In genomic region chr9:75482566-75482965, GRCh38 we compare ENCODE assay signal across 28 cellular contexts.
DNase-seq lines count a peak whose midpoint lies in the region; ATAC-seq and TF ChIP-seq lines count a peak whose summit lies in the region.
"Had no signal": no experiment of that assay in that cellular context is flagged by ENCODE, and none has a peak within 500 bp of the region (broad histone marks: within the 10 kb centered on the region; RNA-seq: fewer than 3 reads in every experiment).

No MANE protein-coding gene starts in this region.

- no peak overlapping the region for H2BK120ac ChIP-seq in neuronal stem cell (ENCODE audit: low read depth, low read length)

- H3K79me2 ChIP-seq in mammary epithelial cell (ENCODE audit: insufficient read depth, low read length) (no peaks in the 10 kb centered on the region), OCI-LY1 (ENCODE audit: insufficient read depth, low read length) (no peaks in the 10 kb centered on the region), parathyroid adenoma (no peaks in the 10 kb centered on the region)

- no peak overlapping the region for H2AK5ac ChIP-seq in neuronal stem cell (ENCODE audit: low read depth, low read length)

- no peak overlapping the region for H3K14ac ChIP-seq in neuronal stem cell (ENCODE audit: low read length)

- no TSS peak for BruUV-seq in MCF 10A (replicated peaks; lab: Mats Ljungman, UMichigan)
- no TSS peak for BruUV-seq in mammary epithelial cell (replicated peaks; lab: Mats Ljungman, UMichigan)

- H3K9me2 ChIP-seq in OCI-LY1 (ENCODE audit: low read depth, low read length), result no peaks in the 10 kb centered on the region

- H2BK12ac ChIP-seq in neuronal stem cell (ENCODE audit: low read length), result no peak overlapping the region

- no peaks in the 10 kb centered on the region for H3F3A ChIP-seq in OCI-LY1 (ENCODE audit: insufficient read depth, low read length)

- no peak overlapping the region for H2BK15ac ChIP-seq in neuronal stem cell (ENCODE audit: low read length)

- no peak overlapping the region for H3K18ac ChIP-seq in neuronal stem cell (ENCODE audit: low read length)

- POLR2A ChIA-PET in MCF 10A (lab: Yijun Ruan, JAX), result no interaction called here

- no peak for ATAC-seq in GM21717 (IDR thresholded peaks at IDR 0.05; ENCODE audit: unreplicated experiment)
- ATAC-seq: gastroesophageal sphincter, HepG2, left lung had no signal

- no peak overlapping the region for H4K91ac ChIP-seq in neuronal stem cell (ENCODE audit: low read depth, low read length, poor library complexity)

- H3K36me3 Mint-ChIP-seq in MCF 10A (ENCODE audit: insufficient read depth, unreplicated experiment) (no peaks in the 10 kb centered on the region), endodermal cell (ENCODE audit: low read depth) (no peaks in the 10 kb centered on the region)
- H3K36me3 Mint-ChIP-seq: CD4-positive, CD25-positive, alpha-beta regulatory T cell had no signal

- H3K27me3 Mint-ChIP-seq in MCF 10A (ENCODE audit: insufficient read depth, unreplicated experiment) (no peaks in the 10 kb centered on the region), endodermal cell (ENCODE audit: insufficient read depth) (no peaks in the 10 kb centered on the region)

- no peak overlapping the region for H3K27ac Mint-ChIP-seq in MCF 10A (ENCODE audit: low read depth, unreplicated experiment)
- H3K27ac Mint-ChIP-seq in endodermal cell, result no peak overlapping the region
- H3K27ac Mint-ChIP-seq: activated T-helper 2 cell treated with anti-CD3 and anti-CD28 coated beads, Interferon-gamma antibody, Interleukin-2, Interleukin-4, amounts not matched to agents 10 μg/mL and 5 μg/mL and 100 μg/mL, durations not matched to agents 14 hours and 24 hours and 36 hours; CD4-positive, CD25-positive, alpha-beta regulatory T cell had no signal

- DNase-seq in MCF 10A (ENCODE audit: unreplicated experiment) (peak; percentile 3), mammary epithelial cell (no peak), endodermal cell (no peak), neuronal stem cell (ENCODE audit: low spot score) (no peak), NCI-H82 (lab: John Stamatoyannopoulos, UW) (no peak)
- DNase-seq: activated CD4-positive, alpha-beta T cell treated with anti-CD3 and anti-CD28 coated beads for 48 hours; activated naive CD4-positive, alpha-beta T cell treated with anti-CD3 and anti-CD28 coated beads, Interleukin-2, amount 50 U/mL, for 16 hours; AML-193; CD4-positive, CD25-positive, alpha-beta regulatory T cell; hippocampal formation; left lung; NCI-H1048; NCI-H1694 treated with DMSO at 0.1 percent for 48 hours; NCI-H510A treated with DMSO at 0.1 percent for 48 hours; SHP77; stimulated activated CD4-positive, alpha-beta T cell treated with anti-CD3 and anti-CD28 coated beads, Interleukin-4, amount 100 ng/mL, for 1 hour; stomach; SW 1271; T1000; uterus had no signal

- H3K27me3 ChIP-seq in mammary epithelial cell (ENCODE audit: insufficient read depth, low read length), result no peaks in the 10 kb centered on the region
- H3K27me3 ChIP-seq in OCI-LY1 (ENCODE audit: insufficient read depth, low read length), result no peaks in the 10 kb centered on the region
- H3K27me3 ChIP-seq in endodermal cell (ENCODE audit: control insufficient read depth, insufficient read depth, low read length, poor library complexity, severe bottlenecking), result no peaks in the 10 kb centered on the region
- no peaks in the 10 kb centered on the region for H3K27me3 ChIP-seq in parathyroid adenoma (ENCODE audit: control insufficient read depth, insufficient read depth, low read length)
- H3K27me3 ChIP-seq in neuronal stem cell (ENCODE audit: control insufficient read depth in 3 of 3, insufficient read depth in 3 of 3, low read depth in 1 of 3, low read length in 3 of 3), result no peaks in the 10 kb centered on the region
- H3K27me3 ChIP-seq: gastroesophageal sphincter, left lung, neutrophil, stomach, uterus had no signal

- dilution Hi-C loops in mammary epithelial cell (cut with HindIII; ENCODE audit: low sequenced_read_pairs), result no loop called here

- H2AFZ ChIP-seq in mammary epithelial cell (ENCODE audit: low read depth, low read length) (no peak overlapping the region), OCI-LY1 (ENCODE audit: low read length) (no peak overlapping the region), parathyroid adenoma (peak overlapping the region; percentile 22), neuronal stem cell (ENCODE audit: low read length) (no peak overlapping the region)

- no peaks in the 10 kb centered on the region for H3K79me1 ChIP-seq in neuronal stem cell (ENCODE audit: low read depth, low read length)

- intact Hi-C loops in MCF 10A (cut with micrococcal nuclease) (no loop called here), mammary epithelial cell (cut with micrococcal nuclease) (no loop called here)

- H3K9me3 Mint-ChIP-seq in MCF 10A (ENCODE audit: unreplicated experiment) (peaks cover 56% of the 10 kb centered on the region), endodermal cell (peaks cover 6% of the 10 kb centered on the region)
- H3K9me3 Mint-ChIP-seq: activated T-helper 2 cell treated with anti-CD3 and anti-CD28 coated beads, Interferon-gamma antibody, Interleukin-2, Interleukin-4, amounts not matched to agents 10 μg/mL and 5 μg/mL and 100 μg/mL, durations not matched to agents 14 hours and 24 hours and 36 hours had no signal

- no peak overlapping the region for H3K4me3 Mint-ChIP-seq in MCF 10A (ENCODE audit: unreplicated experiment)
- no peak overlapping the region for H3K4me3 Mint-ChIP-seq in endodermal cell
- H3K4me3 Mint-ChIP-seq: CD4-positive, CD25-positive, alpha-beta regulatory T cell had no signal

- H4K20me1 ChIP-seq in mammary epithelial cell (ENCODE audit: insufficient read depth, low read length) (no peaks in the 10 kb centered on the region), OCI-LY1 (ENCODE audit: insufficient read depth, low read length) (no peaks in the 10 kb centered on the region)

- no peak overlapping the region for H3K23ac ChIP-seq in neuronal stem cell (ENCODE audit: low read depth, low read length, poor library complexity)

- no peaks in the 10 kb centered on the region for H3K36me3 ChIP-seq in mammary epithelial cell (ENCODE audit: insufficient read depth, low read length)
- no peaks in the 10 kb centered on the region for H3K36me3 ChIP-seq in OCI-LY1 (ENCODE audit: insufficient read depth, low read length)
- H3K36me3 ChIP-seq in endodermal cell (ENCODE audit: control insufficient read depth, insufficient read depth, low read length), result no peaks in the 10 kb centered on the region
- H3K36me3 ChIP-seq in parathyroid adenoma (ENCODE audit: control insufficient read depth, insufficient read depth, low read length), result no peaks in the 10 kb centered on the region
- H3K36me3 ChIP-seq in neuronal stem cell (replicated peaks in 1 of 2; ENCODE audit: control insufficient read depth in 2 of 2, insufficient read depth in 2 of 2, low read length in 2 of 2), result no peaks in the 10 kb centered on the region
- H3K36me3 ChIP-seq: gastroesophageal sphincter, left lung, neutrophil, stomach, uterus had no signal

- no peak overlapping the region for H3K4ac ChIP-seq in neuronal stem cell (ENCODE audit: low read length)

- no peak overlapping the region for H2BK5ac ChIP-seq in neuronal stem cell (ENCODE audit: low read length)

- CTCF ChIA-PET in MCF 10A (lab: Yijun Ruan, JAX) (interaction anchor here (0.8 kb wide), 1 partner anchor 216 kb away, joined by 3 read pairs; no protein-coding TSS in a partner anchor), mammary epithelial cell (lab: Charles Lee; ENCODE audit: low non-redundant PET) (no interaction called here)

- H3K4me2 ChIP-seq in mammary epithelial cell (ENCODE audit: insufficient read depth, low read depth, low read length) (no peak overlapping the region), OCI-LY1 (ENCODE audit: low read length) (no peak overlapping the region), parathyroid adenoma (ENCODE audit: low read length) (no peak overlapping the region), neuronal stem cell (ENCODE audit: insufficient read depth, low read length, poor library complexity, severe bottlenecking) (no peak overlapping the region)

- H3K4me3 ChIP-seq in mammary epithelial cell (replicated peaks in 1 of 3; ENCODE audit: insufficient read depth in 1 of 3, low read depth in 2 of 3, low read length in 3 of 3), result no peak overlapping the region
- H3K4me3 ChIP-seq in OCI-LY1 (ENCODE audit: low read depth, low read length, poor library complexity, severe bottlenecking), result no peak overlapping the region
- H3K4me3 ChIP-seq in endodermal cell (ENCODE audit: low read length), result no peak overlapping the region
- no peak overlapping the region for H3K4me3 ChIP-seq in parathyroid adenoma (ENCODE audit: low read depth, low read length)
- no peak overlapping the region for H3K4me3 ChIP-seq in neuronal stem cell (ENCODE audit: low read length in 2 of 2)
- H3K4me3 ChIP-seq: gastroesophageal sphincter, left lung, stomach, uterus had no signal

- no peaks in the 10 kb centered on the region for H3K9me3 ChIP-seq in mammary epithelial cell (replicated peaks; ENCODE audit: insufficient read depth, low read length)
- H3K9me3 ChIP-seq in OCI-LY1 (ENCODE audit: low read length), result no peaks in the 10 kb centered on the region
- no peaks in the 10 kb centered on the region for H3K9me3 ChIP-seq in endodermal cell (ENCODE audit: control insufficient read depth, low read length)
- no peaks in the 10 kb centered on the region for H3K9me3 ChIP-seq in parathyroid adenoma (ENCODE audit: control insufficient read depth, low read length)
- peaks cover 0 to 3% of the 10 kb centered on the region in 2 donors for H3K9me3 ChIP-seq in neuronal stem cell (replicated peaks in 1 of 2; ENCODE audit: control insufficient read depth in 2 of 2, insufficient read depth in 1 of 2, low read depth in 1 of 2, low read length in 2 of 2)
- H3K9me3 ChIP-seq: neutrophil, uterus had no signal

- in situ Hi-C loops in mammary epithelial cell (cut with MboI; ENCODE audit: low sequenced_read_pairs in 2 of 2), result no loop called here

- H3K27ac ChIP-seq in mammary epithelial cell (ENCODE audit: insufficient read depth, low read depth, low read length), result no peak overlapping the region
- H3K27ac ChIP-seq in OCI-LY1 (ENCODE audit: low read depth, low read length, poor library complexity, severe bottlenecking), result no peak overlapping the region
- H3K27ac ChIP-seq in endodermal cell (ENCODE audit: low read depth, low read length), result no peak overlapping the region
- no peak overlapping the region for H3K27ac ChIP-seq in parathyroid adenoma
- H3K27ac ChIP-seq in neuronal stem cell (replicated peaks; ENCODE audit: low read length), result no peak overlapping the region
- H3K27ac ChIP-seq: gastroesophageal sphincter, left lung, neutrophil, stomach, uterus, VCaP had no signal

- H3K4me1 ChIP-seq in mammary epithelial cell (ENCODE audit: insufficient read depth, low read length), result no peaks in the 10 kb centered on the region
- H3K4me1 ChIP-seq in OCI-LY1 (ENCODE audit: insufficient read depth, low read length, severe bottlenecking), result no peaks in the 10 kb centered on the region
- no peaks in the 10 kb centered on the region for H3K4me1 ChIP-seq in endodermal cell (ENCODE audit: control insufficient read depth, insufficient read depth, low read length)
- H3K4me1 ChIP-seq in parathyroid adenoma, result no peaks in the 10 kb centered on the region
- H3K4me1 ChIP-seq in neuronal stem cell (ENCODE audit: control insufficient read depth in 2 of 2, insufficient read depth in 1 of 2, low read depth in 1 of 2, low read length in 2 of 2), result no peaks in the 10 kb centered on the region
- H3K4me1 ChIP-seq: gastroesophageal sphincter, left lung, stomach, uterus had no signal

- no peak overlapping the region for H4K8ac ChIP-seq in neuronal stem cell (ENCODE audit: low read depth, low read length)

- no peak for TF ChIP-seq CTCF in MCF 10A (IDR thresholded peaks at IDR 0.05; ENCODE audit: unreplicated experiment)
- TF ChIP-seq CTCF in mammary epithelial cell (conservative IDR thresholded peaks at IDR 0.05 in 1 of 2, IDR thresholded peaks at IDR 0.05 in 1 of 2; ENCODE audit: extremely low read depth in 1 of 2, insufficient read depth in 1 of 2, low read depth in 1 of 2, low read length in 2 of 2), result no peak
- TF ChIP-seq CTCF in OCI-LY1 (IDR thresholded peaks at IDR 0.05; ENCODE audit: low read length), result peak; percentile 7; the same call in 1 of the 2 replicates
- TF ChIP-seq CTCF in endodermal cell (conservative IDR thresholded peaks at IDR 0.05), result peak; percentile 65
- peak; percentile 16 for TF ChIP-seq CTCF in parathyroid adenoma (IDR thresholded peaks at IDR 0.05)

- no peaks in the 10 kb centered on the region for H3K4me1 Mint-ChIP-seq in MCF 10A (ENCODE audit: insufficient read depth, unreplicated experiment)
- H3K4me1 Mint-ChIP-seq in endodermal cell, result no peaks in the 10 kb centered on the region
- H3K4me1 Mint-ChIP-seq: CD4-positive, CD25-positive, alpha-beta regulatory T cell had no signal

- 42% methylated on average over 2 of the region's 2 CpGs for WGBS in mammary epithelial cell (ENCODE audit: low coverage, missing lambda C conversion rate)
- 85% methylated on average over 2 of the region's 2 CpGs; no CpG with 5 or more reads in 1 of the 2 experiments for WGBS in endodermal cell (ENCODE audit: insufficient coverage in 1 of 2, insufficient read length in 1 of 2), 2 experiments
- no CpG with 5 or more reads among the region's 2 CpGs for WGBS in neuronal stem cell (ENCODE audit: extremely low coverage in 2 of 2, insufficient read length in 2 of 2, insufficient replicate concordance in 1 of 2), 2 donors

- H3K9ac ChIP-seq in mammary epithelial cell (ENCODE audit: insufficient read depth, low read length) (no peak overlapping the region), OCI-LY1 (ENCODE audit: low read length) (no peak overlapping the region), endodermal cell (ENCODE audit: extremely low read depth, low read length, poor library complexity, severe bottlenecking) (no peak overlapping the region), parathyroid adenoma (no peak overlapping the region), neuronal stem cell (ENCODE audit: low read depth, low read length, poor library complexity) (no peak overlapping the region)

Comparison
In these comparisons a context has a peak if more than half of its experiments do, and no peak if none do; other contexts are left out.
1. CTCF ChIP-seq: peak in OCI-LY1 (single experiment), endodermal cell (single experiment) and parathyroid adenoma (single experiment); none in MCF 10A (single experiment) and mammary epithelial cell (0 of 2).